ENCODE assay signal across 9 cellular contexts in the genomic region with DNA sequence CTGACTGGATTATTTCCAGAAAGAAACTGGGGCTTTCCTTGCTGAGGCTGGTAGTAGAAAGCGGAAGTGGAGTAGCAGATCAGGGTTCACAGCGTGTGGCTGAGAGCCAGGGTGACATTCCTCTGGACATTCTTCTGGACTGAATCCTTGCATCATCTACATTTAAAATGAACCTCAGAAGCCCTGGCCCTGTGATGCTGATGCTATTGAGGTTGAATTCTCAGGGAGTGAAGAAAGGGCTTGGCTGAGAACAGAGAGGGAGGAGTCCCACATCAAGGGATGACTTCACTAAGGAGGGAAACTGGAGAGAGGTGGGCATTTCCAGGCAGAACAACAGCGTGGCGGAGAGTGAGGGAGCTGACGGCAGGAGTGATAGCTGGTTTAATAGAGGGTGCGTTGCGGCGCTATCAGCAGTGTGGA.
DNase-seq lines count a peak whose midpoint lies in the region; ATAC-seq and TF ChIP-seq lines count a peak whose summit lies in the region.
"Had no signal": no experiment of that assay in that cellular context is flagged by ENCODE, and none has a peak within 500 bp of the region (broad histone marks: within the 10 kb centered on the region; RNA-seq: fewer than 3 reads in every experiment).

No MANE protein-coding gene starts in this region.

- H3K9me3 ChIP-seq in OCI-LY3 (ENCODE audit: insufficient read depth, low read length) (no peaks in the 10 kb centered on the region), neural progenitor cell (ENCODE audit: low read depth) (no peaks in the 10 kb centered on the region)
- H3K9me3 ChIP-seq: neutrophil had no signal

- H3K9me3 Mint-ChIP-seq in GM23338 (no peaks in the 10 kb centered on the region), neural progenitor cell (no peaks in the 10 kb centered on the region)
- no peaks in the 10 kb centered on the region for H3K9me3 Mint-ChIP-seq in activated T-helper 2 cell treated with anti-CD3 and anti-CD28 coated beads, Interferon-gamma antibody, Interleukin-2, Interleukin-4, amounts not matched to agents 10 μg/mL and 5 μg/mL and 100 μg/mL, durations not matched to agents 14 hours and 24 hours and 36 hours

- ATAC-seq in GM23338 = peak; percentile 89
- no peak for ATAC-seq in GM19455 (IDR thresholded peaks at IDR 0.05; ENCODE audit: unreplicated experiment)

- H3F3A ChIP-seq in GM23338 (replicated peaks; ENCODE audit: low read depth) (no peaks in the 10 kb centered on the region), neural progenitor cell (ENCODE audit: low read depth) (no peaks in the 10 kb centered on the region)

- DNase-seq in GM23338 (ENCODE audit: low spot score) (peak; percentile 73), epithelial cell of proximal tubule (ENCODE audit: low read depth) (peak; percentile 100), neural progenitor cell (ENCODE audit: low spot score) (peak; percentile 34), T-helper 2 cell (no peak)
- no peak for DNase-seq in stimulated activated CD4-positive, alpha-beta T cell treated with anti-CD3 and anti-CD28 coated beads, Interleukin-4, amount 100 ng/mL, for 1 hour
- no peak for DNase-seq in activated T-helper 2 cell treated with anti-CD3 and anti-CD28 coated beads, Interferon-gamma antibody, Interleukin-2, Interleukin-4, amounts not matched to agents 10 μg/mL and 5 μg/mL and 100 μg/mL, durations not matched to agents 14 hours and 24 hours and 36 hours (ENCODE audit: low spot score)

- H3K4me3 ChIP-seq in GM23338 = no peak overlapping the region
- H3K4me3 ChIP-seq in OCI-LY3 (ENCODE audit: low read length) = peak overlapping the region; percentile 53
- H3K4me3 ChIP-seq in epithelial cell of proximal tubule (ENCODE audit: low read depth, low read length) = peak overlapping the region; percentile 7
- H3K4me3 ChIP-seq in neural progenitor cell = no peak overlapping the region

- H3K4me1 ChIP-seq in GM23338 (ENCODE audit: insufficient read depth) = 0 out of 2 replicates have a peak, but pooled peaks cover 3% of the 10 kb centered on the region
- peaks cover 57% of the 10 kb centered on the region for H3K4me1 ChIP-seq in OCI-LY3 (ENCODE audit: low read length)
- peaks cover 7% of the 10 kb centered on the region for H3K4me1 ChIP-seq in neural progenitor cell

- H3K9ac ChIP-seq in OCI-LY3 (ENCODE audit: low read length) (peak overlapping the region; percentile 48; the same call in 1 of the 2 replicates), neural progenitor cell (no peak overlapping the region)

- no peaks in the 10 kb centered on the region for H3K27me3 ChIP-seq in GM23338 (ENCODE audit: insufficient read depth)
- H3K27me3 ChIP-seq in OCI-LY3 (ENCODE audit: low read depth, low read length) = no peaks in the 10 kb centered on the region
- no peaks in the 10 kb centered on the region for H3K27me3 ChIP-seq in neural progenitor cell

- intact Hi-C loops in activated T-helper 2 cell treated with anti-CD3 and anti-CD28 coated beads, Interferon-gamma antibody, Interleukin-2, Interleukin-4, amounts not matched to agents 10 μg/mL and 5 μg/mL and 100 μg/mL, durations not matched to agents 14 hours and 24 hours and 36 hours (cut with micrococcal nuclease) = no loop called here

- H3K27me3 Mint-ChIP-seq in GM23338 (ENCODE audit: insufficient read depth, low read depth, poor library complexity) (peaks cover 3% of the 10 kb centered on the region), neural progenitor cell (ENCODE audit: insufficient read depth, low read depth) (no peaks in the 10 kb centered on the region)
- no peaks in the 10 kb centered on the region for H3K27me3 Mint-ChIP-seq in activated T-helper 2 cell treated with anti-CD3 and anti-CD28 coated beads, Interferon-gamma antibody, Interleukin-2, Interleukin-4, amounts not matched to agents 10 μg/mL and 5 μg/mL and 100 μg/mL, durations not matched to agents 14 hours and 24 hours and 36 hours (ENCODE audit: low read depth)

- H4K20me1 ChIP-seq in GM23338 (replicated peaks; ENCODE audit: insufficient read depth) (no peaks in the 10 kb centered on the region), OCI-LY3 (ENCODE audit: insufficient read depth, low read length) (no peaks in the 10 kb centered on the region), neural progenitor cell (ENCODE audit: low read depth) (no peaks in the 10 kb centered on the region)

- H3K4me2 ChIP-seq in GM23338 = no peak overlapping the region
- H3K4me2 ChIP-seq in OCI-LY3 (ENCODE audit: low read length) = peak overlapping the region; percentile 74
- peak overlapping the region; percentile 10 for H3K4me2 ChIP-seq in neural progenitor cell

- H3K36me3 ChIP-seq in GM23338 (ENCODE audit: insufficient read depth) (no peaks in the 10 kb centered on the region), OCI-LY3 (replicated peaks; ENCODE audit: low read depth, low read length) (no peaks in the 10 kb centered on the region), neural progenitor cell (no peaks in the 10 kb centered on the region)
- H3K36me3 ChIP-seq: neutrophil had no signal

- H3K79me2 ChIP-seq in GM23338 (replicated peaks; ENCODE audit: insufficient read depth) (no peaks in the 10 kb centered on the region), OCI-LY3 (ENCODE audit: low read length) (no peaks in the 10 kb centered on the region), neural progenitor cell (ENCODE audit: low read depth) (no peaks in the 10 kb centered on the region)

- H3K27ac ChIP-seq in GM23338 (ENCODE audit: low read depth) = no peak overlapping the region
- peak overlapping the region; percentile 42 for H3K27ac ChIP-seq in OCI-LY3 (ENCODE audit: low read length)
- H3K27ac ChIP-seq in neural progenitor cell = no peak overlapping the region
- H3K27ac ChIP-seq: neutrophil had no signal

- H3K9me2 ChIP-seq in GM23338 (ENCODE audit: insufficient read depth) = peaks cover 4% of the 10 kb centered on the region; the same call in 1 of the 2 replicates

- H3K4me3 Mint-ChIP-seq in GM23338 = no peak overlapping the region
- H3K4me3 Mint-ChIP-seq in neural progenitor cell = peak overlapping the region; percentile 47
- no peak overlapping the region for H3K4me3 Mint-ChIP-seq in activated T-helper 2 cell treated with anti-CD3 and anti-CD28 coated beads, Interferon-gamma antibody, Interleukin-2, Interleukin-4, amounts not matched to agents 10 μg/mL and 5 μg/mL and 100 μg/mL, durations not matched to agents 14 hours and 24 hours and 36 hours (ENCODE audit: low read depth)

- peak overlapping the region; percentile 8; the same call in 1 of the 2 replicates for H2AFZ ChIP-seq in GM23338
- 0 out of 2 replicates have a peak overlapping the region, but pooled peaks have one; percentile 62 for H2AFZ ChIP-seq in OCI-LY3 (ENCODE audit: low read depth, low read length)
- peak overlapping the region; percentile 53 for H2AFZ ChIP-seq in neural progenitor cell (replicated peaks)

- H3K27ac Mint-ChIP-seq in GM23338 (peak overlapping the region; percentile 68), neural progenitor cell (peak overlapping the region; percentile 31)
- no peak overlapping the region for H3K27ac Mint-ChIP-seq in activated T-helper 2 cell treated with anti-CD3 and anti-CD28 coated beads, Interferon-gamma antibody, Interleukin-2, Interleukin-4, amounts not matched to agents 10 μg/mL and 5 μg/mL and 100 μg/mL, durations not matched to agents 14 hours and 24 hours and 36 hours

- no peaks in the 10 kb centered on the region for H3K36me3 Mint-ChIP-seq in GM23338 (ENCODE audit: low read depth)
- H3K36me3 Mint-ChIP-seq in neural progenitor cell = no peaks in the 10 kb centered on the region
- no peaks in the 10 kb centered on the region for H3K36me3 Mint-ChIP-seq in activated T-helper 2 cell treated with anti-CD3 and anti-CD28 coated beads, Interferon-gamma antibody, Interleukin-2, Interleukin-4, amounts not matched to agents 10 μg/mL and 5 μg/mL and 100 μg/mL, durations not matched to agents 14 hours and 24 hours and 36 hours (ENCODE audit: low read depth)

- peaks cover 12% of the 10 kb centered on the region for H3K4me1 Mint-ChIP-seq in GM23338
- H3K4me1 Mint-ChIP-seq in neural progenitor cell = peaks cover 9% of the 10 kb centered on the region
- H3K4me1 Mint-ChIP-seq in activated T-helper 2 cell treated with anti-CD3 and anti-CD28 coated beads, Interferon-gamma antibody, Interleukin-2, Interleukin-4, amounts not matched to agents 10 μg/mL and 5 μg/mL and 100 μg/mL, durations not matched to agents 14 hours and 24 hours and 36 hours (ENCODE audit: low read depth) = no peaks in the 10 kb centered on the region

- TF ChIP-seq CTCF in GM23338 (conservative IDR thresholded peaks at IDR 0.05; ENCODE audit: low read depth in 2 of 2) (no peak), OCI-LY3 (IDR thresholded peaks at IDR 0.05; ENCODE audit: low read depth, low read length) (no peak), epithelial cell of proximal tubule (conservative IDR thresholded peaks at IDR 0.05; ENCODE audit: low read depth, low read length) (no peak), neural progenitor cell (IDR thresholded peaks at IDR 0.05) (no peak)

TF ChIP-seq in GM23338, 12 proteins besides CTCF, POLR2A, EP300 and RAD21 (continues in another document):
- no peak for TF ChIP-seq POLR2AphosphoS5 (IDR thresholded peaks at IDR 0.05; ENCODE audit: low read depth)
- TF ChIP-seq CREB1 (CRISPR knock-in tag; IDR thresholded peaks at IDR 0.05; ENCODE audit: low read depth) = no peak

Comparison
In these comparisons a context has a peak if more than half of its experiments do, and no peak if none do; other contexts are left out.
1. DNase-seq: peak in GM23338 (single experiment), epithelial cell of proximal tubule (single experiment) and neural progenitor cell (single experiment); none in T-helper 2 cell (0 of 5), stimulated activated CD4-positive, alpha-beta T cell treated with anti-CD3 and anti-CD28 coated beads, Interleukin-4, amount 100 ng/mL, for 1 hour (single experiment) and activated T-helper 2 cell treated with anti-CD3 and anti-CD28 coated beads, Interferon-gamma antibody, Interleukin-2, Interleukin-4, amounts not matched to agents 10 μg/mL and 5 μg/mL and 100 μg/mL, durations not matched to agents 14 hours and 24 hours and 36 hours (single experiment).
2. H2AFZ ChIP-seq: peak in every context shown above with its lines; median percentile 62 in OCI-LY3; 53 in neural progenitor cell; 8 in GM23338.
3. H3K4me3 ChIP-seq: peak in OCI-LY3 (single experiment) and epithelial cell of proximal tubule (single experiment); none in GM23338 (single experiment) and neural progenitor cell (single experiment).